Comparison of ENCODE assay signal across 14 cellular contexts in the genomic region with DNA sequence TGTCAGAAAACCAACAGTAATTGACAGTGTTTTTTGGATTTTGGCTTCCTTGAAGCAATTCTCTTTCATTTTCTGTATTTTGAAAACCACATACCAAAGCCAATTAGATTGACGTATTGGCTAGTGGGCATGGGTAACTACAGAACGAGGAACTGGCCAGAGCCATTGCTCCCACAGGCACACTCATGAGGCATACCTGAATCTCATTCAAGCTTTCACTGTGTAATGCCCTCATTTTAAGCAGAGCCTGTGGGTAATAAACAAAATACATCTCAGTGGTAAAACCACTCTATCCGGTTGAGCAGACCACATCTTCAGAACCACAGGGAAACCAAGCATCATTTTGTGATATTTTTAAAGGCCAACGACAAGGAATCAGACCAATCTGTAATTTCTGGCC.
"Had no signal": no experiment of that assay in that cellular context is flagged by ENCODE, and none has a peak within 500 bp of the region (broad histone marks: within the 10 kb centered on the region; RNA-seq: fewer than 3 reads in every experiment).

No MANE protein-coding gene starts in this region.

- H3K4me3 Mint-ChIP-seq: dendritic cell treated with granulocyte-macrophage colony-stimulating factor and Interleukin-4, amounts not matched to agents 40 ng/mL and 50 ng/mL, for 4 days; effector memory CD8-positive, alpha-beta T cell; naive B cell; nephron progenitor cell; stimulated activated effector memory CD8-positive, alpha-beta T cell treated with anti-CD3 and anti-CD28 coated beads, Interleukin-12 subunit alpha, Interleukin-12 subunit beta, amount 100 ng/mL, for 72 hours; stimulated activated naive CD8-positive, alpha-beta T cell treated with anti-CD3 and anti-CD28 coated beads, Interleukin-15, amount 100 ng/mL, for 72 hours had no signal

- H3K27ac Mint-ChIP-seq: dendritic cell treated with granulocyte-macrophage colony-stimulating factor and Interleukin-4, amounts not matched to agents 40 ng/mL and 50 ng/mL, for 4 days; effector memory CD8-positive, alpha-beta T cell; naive B cell; nephron progenitor cell; stimulated activated effector memory CD8-positive, alpha-beta T cell treated with anti-CD3 and anti-CD28 coated beads, Interleukin-12 subunit alpha, Interleukin-12 subunit beta, amount 100 ng/mL, for 72 hours; stimulated activated naive CD8-positive, alpha-beta T cell treated with anti-CD3 and anti-CD28 coated beads, Interleukin-15, amount 100 ng/mL, for 72 hours had no signal

- ATAC-seq: effector memory CD8-positive, alpha-beta T cell; foreskin keratinocyte; right lobe of liver; stimulated activated effector memory CD8-positive, alpha-beta T cell treated with anti-CD3 and anti-CD28 coated beads, Interleukin-12 subunit alpha, Interleukin-12 subunit beta, amount 100 ng/mL, for 72 hours; stimulated activated naive CD8-positive, alpha-beta T cell treated with anti-CD3 and anti-CD28 coated beads, Interleukin-15, amount 100 ng/mL, for 72 hours had no signal

- H3K36me3 Mint-ChIP-seq: stimulated activated effector memory CD8-positive, alpha-beta T cell treated with anti-CD3 and anti-CD28 coated beads, Interleukin-12 subunit alpha, Interleukin-12 subunit beta, amount 100 ng/mL, for 72 hours had no signal

- DNase-seq: effector memory CD8-positive, alpha-beta T cell; esophagus squamous epithelium; foreskin keratinocyte; kidney; mesendoderm; naive B cell; nephron progenitor cell; right lobe of liver; stimulated activated CD4-positive, alpha-beta T cell treated with anti-CD3 and anti-CD28 coated beads, Interleukin-4, amount 100 ng/mL, for 1 hour; stimulated activated CD8-positive, alpha-beta memory T cell treated with anti-CD3 and anti-CD28 coated beads, Interleukin-4, amount 100 ng/mL, for 48 hours; stimulated activated naive CD8-positive, alpha-beta T cell treated with anti-CD3 and anti-CD28 coated beads, Interleukin-15, amount 100 ng/mL, for 72 hours; trophoblast cell had no signal

- H3K4me1 Mint-ChIP-seq: nephron progenitor cell; stimulated activated effector memory CD8-positive, alpha-beta T cell treated with anti-CD3 and anti-CD28 coated beads, Interleukin-12 subunit alpha, Interleukin-12 subunit beta, amount 100 ng/mL, for 72 hours; stimulated activated naive CD8-positive, alpha-beta T cell treated with anti-CD3 and anti-CD28 coated beads, Interleukin-15, amount 100 ng/mL, for 72 hours had no signal

- H3K27me3 Mint-ChIP-seq: dendritic cell treated with granulocyte-macrophage colony-stimulating factor and Interleukin-4, amounts not matched to agents 40 ng/mL and 50 ng/mL, for 4 days; effector memory CD8-positive, alpha-beta T cell; stimulated activated naive CD8-positive, alpha-beta T cell treated with anti-CD3 and anti-CD28 coated beads, Interleukin-15, amount 100 ng/mL, for 72 hours had no signal
